ENCODE assay signal across 8 cellular contexts in the genomic region with DNA sequence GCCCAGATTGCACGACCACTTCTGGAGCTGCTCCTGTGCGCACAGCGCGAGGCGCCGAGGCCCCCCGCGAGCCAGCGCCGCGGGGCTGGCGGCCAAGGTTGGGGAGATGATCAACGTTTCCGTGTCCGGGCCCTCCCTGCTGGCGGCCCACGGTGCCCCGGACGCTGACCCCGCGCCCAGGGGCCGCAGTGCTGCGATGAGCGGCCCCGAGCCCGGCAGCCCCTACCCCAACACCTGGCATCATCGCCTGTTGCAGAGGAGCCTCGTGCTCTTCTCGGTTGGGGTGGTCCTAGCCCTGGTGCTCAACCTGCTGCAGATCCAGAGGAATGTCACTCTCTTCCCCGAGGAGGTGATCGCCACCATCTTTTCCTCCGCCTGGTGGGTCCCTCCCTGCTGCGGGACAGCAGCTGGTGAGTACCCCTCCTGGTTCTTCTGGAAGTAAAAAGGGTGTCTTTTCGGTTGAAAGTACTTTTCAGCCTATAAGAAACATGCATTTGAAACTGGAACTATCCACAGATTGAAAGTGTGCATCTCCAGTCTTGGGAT. TPM values are rescaled to one million over a fixed set of nuclear protein-coding genes. Genes with fewer than 3 reads are reported as not detected.
DNase-seq lines count a peak whose midpoint lies in the region; ATAC-seq and TF ChIP-seq lines count a peak whose summit lies in the region.

No MANE protein-coding gene starts in this region.

- H2AFZ ChIP-seq in parathyroid adenoma, result peak overlapping the region; percentile 86

- H3K27ac ChIP-seq in VCaP (peak overlapping the region; percentile 87), parathyroid adenoma (peak overlapping the region; percentile 69)

- H3K36me3 ChIP-seq in ES-I3 (ENCODE audit: insufficient read depth, low read length), result peaks cover 6% of the 10 kb centered on the region; the same call in 1 of the 2 replicates
- H3K36me3 ChIP-seq in parathyroid adenoma (ENCODE audit: control insufficient read depth, insufficient read depth, low read length), result no peaks in the 10 kb centered on the region

- H3K9ac ChIP-seq in ES-I3 (ENCODE audit: low read depth, low read length), result peak overlapping the region; percentile 75
- H3K9ac ChIP-seq in parathyroid adenoma, result no peak overlapping the region

- TF ChIP-seq CTCF in VCaP (conservative IDR thresholded peaks at IDR 0.05) (no peak), parathyroid adenoma (IDR thresholded peaks at IDR 0.05) (no peak)

- H3K9me3 ChIP-seq in ES-I3 (ENCODE audit: control insufficient read depth, insufficient read depth, low read length) (no peaks in the 10 kb centered on the region), parathyroid adenoma (ENCODE audit: control insufficient read depth, low read length) (no peaks in the 10 kb centered on the region)

- peak; percentile 16 for DNase-seq in fibroblast of peridontal ligament (ENCODE audit: extremely low read depth)
- no peak for DNase-seq in SK-N-DZ (ENCODE audit: low spot score)
- no peak for DNase-seq in T1000 (lab: John Stamatoyannopoulos, UW)

- peak overlapping the region; percentile 86 for H3K4me2 ChIP-seq in parathyroid adenoma (ENCODE audit: low read length)

- H3K79me2 ChIP-seq in parathyroid adenoma, result peaks cover 2% of the 10 kb centered on the region

- H3K4me1 ChIP-seq in ES-I3 (ENCODE audit: insufficient read depth, low read length) (peaks cover 3% of the 10 kb centered on the region; the same call in 1 of the 2 replicates), parathyroid adenoma (peaks cover 4% of the 10 kb centered on the region)

- H3K27me3 ChIP-seq in parathyroid adenoma (ENCODE audit: control insufficient read depth, insufficient read depth, low read length), result no peaks in the 10 kb centered on the region

- peak overlapping the region; percentile 73 for H3K4me3 ChIP-seq in parathyroid adenoma (ENCODE audit: low read depth, low read length)

- ATAC-seq in HG02678 (IDR thresholded peaks at IDR 0.05; ENCODE audit: unreplicated experiment) (peak; percentile 0), GM21360 (IDR thresholded peaks at IDR 0.05; ENCODE audit: unreplicated experiment) (no peak)

RNA-seq across cellular contexts. Expression of a gene that starts 0.7 kb away (rescaled TPM):
- 59.3 and 60.9 TPM in 2 replicates for polyA plus RNA-seq in SK-N-DZ (2014; cell fraction: cytosol; rRNA removed)
- 47.2 and 56.0 TPM in 2 replicates for polyA plus RNA-seq in SK-N-DZ (2014; cell fraction: nucleus; rRNA removed)
